In the genomic region with DNA sequence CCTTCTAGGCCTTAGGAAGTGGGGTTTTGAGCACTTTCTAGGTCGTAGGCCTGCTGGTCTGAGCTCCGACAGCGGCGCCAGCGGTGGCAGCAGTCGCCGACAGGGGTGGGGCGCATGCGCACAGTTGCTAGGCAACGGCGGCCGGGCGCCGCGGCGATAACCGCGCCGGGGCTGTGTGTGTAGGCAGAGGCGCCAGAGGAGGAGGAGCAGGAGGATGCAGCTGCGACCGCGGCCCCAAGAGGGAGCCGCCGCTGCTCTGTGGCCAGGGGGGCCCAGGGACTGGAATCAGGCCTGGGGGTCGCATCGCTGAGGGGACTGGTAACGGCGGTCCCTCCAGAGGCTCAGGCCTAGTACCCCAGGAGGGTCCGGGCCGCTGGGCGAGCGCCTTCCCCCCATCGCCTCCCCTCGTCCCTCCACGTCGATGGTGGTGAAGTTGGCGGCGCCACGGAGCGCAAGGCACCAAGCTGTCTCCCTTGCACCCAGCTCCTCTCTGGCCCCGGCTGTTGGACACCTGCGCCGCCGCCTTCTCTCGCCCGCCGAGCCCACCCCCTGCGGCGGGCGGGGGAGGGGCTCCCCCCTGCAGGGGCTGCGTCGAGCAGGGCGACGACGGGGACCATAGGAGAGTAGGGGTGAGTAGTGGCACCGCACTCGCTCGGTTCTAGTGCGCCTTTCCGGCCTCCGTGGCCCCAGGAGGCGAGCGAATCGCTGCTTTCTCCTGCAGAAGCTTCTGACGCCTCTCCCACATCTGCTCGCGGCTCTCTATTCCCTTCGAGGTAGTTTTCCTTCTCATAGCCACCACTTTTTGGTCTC, we compare ENCODE assay signal across 8 cellular contexts. TPM values are rescaled to one million over a fixed set of nuclear protein-coding genes. Genes with fewer than 3 reads are reported as not detected.
DNase-seq lines count a peak whose midpoint lies in the region; ATAC-seq lines count a peak whose summit lies in the region.

Gene ZC3H12B (plus strand): TSS at position 186 of the 810 bp plus-strand sequence.

- DNase-seq in NCI-H146 (lab: John Stamatoyannopoulos, UW) (peak; percentile 10), NCI-H146 treated with DMSO at 0.1 percent for 48 hours (lab: John Stamatoyannopoulos, UW; ENCODE audit: unreplicated experiment) (no peak), OCI-M2 (lab: John Stamatoyannopoulos, UW; ENCODE audit: unreplicated experiment) (peak; percentile 35), fibroblast of peridontal ligament (ENCODE audit: extremely low read depth) (peak; percentile 54)
- peak; percentile 76 for DNase-seq in activated T-helper 1 cell treated with anti-CD3 and anti-CD28 coated beads, Interleukin-12 subunit alpha, Interleukin-12 subunit beta, Interleukin-2, Interleukin-4 antibody, amounts not matched to agents 30 ng/mL and 10 ng/mL and 1 ng/mL, durations not matched to agents 14 hours and 24 hours and 36 hours (ENCODE audit: low spot score)
- DNase-seq in natural killer cell treated with Interleukin-12 subunit alpha and Interleukin-12 subunit beta and Interleukin-15 and Interleukin-18, amount 100 ng/mL, for 72 hours (ENCODE audit: low spot score): peak; percentile 85
- DNase-seq in stimulated activated naive CD4-positive, alpha-beta T cell treated with Interleukin-2 at 50 U/mL for 16 hours (lab: John Stamatoyannopoulos, UW): peak; percentile 76

- no peaks in the 10 kb centered on the region for H3K9me3 Mint-ChIP-seq in activated T-helper 1 cell treated with anti-CD3 and anti-CD28 coated beads, Interleukin-12 subunit alpha, Interleukin-12 subunit beta, Interleukin-2, Interleukin-4 antibody, amounts not matched to agents 30 ng/mL and 10 ng/mL and 1 ng/mL, durations not matched to agents 14 hours and 24 hours and 36 hours
- no peaks in the 10 kb centered on the region for H3K9me3 Mint-ChIP-seq in natural killer cell treated with Interleukin-12 subunit alpha and Interleukin-12 subunit beta and Interleukin-15 and Interleukin-18, amount 100 ng/mL, for 72 hours

- peak within 1 kb of the TSS; percentile 92 for H3K27ac Mint-ChIP-seq in activated T-helper 1 cell treated with anti-CD3 and anti-CD28 coated beads, Interleukin-12 subunit alpha, Interleukin-12 subunit beta, Interleukin-2, Interleukin-4 antibody, amounts not matched to agents 30 ng/mL and 10 ng/mL and 1 ng/mL, durations not matched to agents 14 hours and 24 hours and 36 hours
- peak within 1 kb of the TSS; percentile 67 to 86 for H3K27ac Mint-ChIP-seq in natural killer cell treated with Interleukin-12 subunit alpha and Interleukin-12 subunit beta and Interleukin-15 and Interleukin-18, amount 100 ng/mL, for 72 hours

- intact Hi-C loops in activated T-helper 1 cell treated with anti-CD3 and anti-CD28 coated beads, Interleukin-12 subunit alpha, Interleukin-12 subunit beta, Interleukin-2, Interleukin-4 antibody, amounts not matched to agents 30 ng/mL and 10 ng/mL and 1 ng/mL, durations not matched to agents 14 hours and 24 hours and 36 hours (cut with micrococcal nuclease): loop anchor here (1.0 to 2.0 kb wide), 5 partner anchors 59 to 1280 kb away; partner anchors contain the start of genes AMER1, LAS1L, MTMR8 and ZC4H2

- H3K4me1 Mint-ChIP-seq in activated T-helper 1 cell treated with anti-CD3 and anti-CD28 coated beads, Interleukin-12 subunit alpha, Interleukin-12 subunit beta, Interleukin-2, Interleukin-4 antibody, amounts not matched to agents 30 ng/mL and 10 ng/mL and 1 ng/mL, durations not matched to agents 14 hours and 24 hours and 36 hours (ENCODE audit: low read depth): peaks cover 20% of the 10 kb centered on the region
- peaks cover 2 to 7% of the 10 kb centered on the region in 2 donors for H3K4me1 Mint-ChIP-seq in natural killer cell treated with Interleukin-12 subunit alpha and Interleukin-12 subunit beta and Interleukin-15 and Interleukin-18, amount 100 ng/mL, for 72 hours (ENCODE audit: low read depth in 2 of 2)

- no peaks in the 10 kb centered on the region for H3K36me3 Mint-ChIP-seq in activated T-helper 1 cell treated with anti-CD3 and anti-CD28 coated beads, Interleukin-12 subunit alpha, Interleukin-12 subunit beta, Interleukin-2, Interleukin-4 antibody, amounts not matched to agents 30 ng/mL and 10 ng/mL and 1 ng/mL, durations not matched to agents 14 hours and 24 hours and 36 hours (ENCODE audit: low read depth)
- no peaks in the 10 kb centered on the region for H3K36me3 Mint-ChIP-seq in natural killer cell treated with Interleukin-12 subunit alpha and Interleukin-12 subunit beta and Interleukin-15 and Interleukin-18, amount 100 ng/mL, for 72 hours

- H3K4me3 Mint-ChIP-seq in activated T-helper 1 cell treated with anti-CD3 and anti-CD28 coated beads, Interleukin-12 subunit alpha, Interleukin-12 subunit beta, Interleukin-2, Interleukin-4 antibody, amounts not matched to agents 30 ng/mL and 10 ng/mL and 1 ng/mL, durations not matched to agents 14 hours and 24 hours and 36 hours: peak within 1 kb of the TSS; percentile 91
- H3K4me3 Mint-ChIP-seq in natural killer cell treated with Interleukin-12 subunit alpha and Interleukin-12 subunit beta and Interleukin-15 and Interleukin-18, amount 100 ng/mL, for 72 hours: peak within 1 kb of the TSS; percentile 83

- no peaks in the 10 kb centered on the region for H3K27me3 Mint-ChIP-seq in activated T-helper 1 cell treated with anti-CD3 and anti-CD28 coated beads, Interleukin-12 subunit alpha, Interleukin-12 subunit beta, Interleukin-2, Interleukin-4 antibody, amounts not matched to agents 30 ng/mL and 10 ng/mL and 1 ng/mL, durations not matched to agents 14 hours and 24 hours and 36 hours (ENCODE audit: insufficient read depth)
- H3K27me3 Mint-ChIP-seq in natural killer cell treated with Interleukin-12 subunit alpha and Interleukin-12 subunit beta and Interleukin-15 and Interleukin-18, amount 100 ng/mL, for 72 hours: peaks cover 7 to 10% of the 10 kb centered on the region in 2 donors

- peak; percentile 93 for ATAC-seq in HG03064 (IDR thresholded peaks at IDR 0.05; ENCODE audit: low read depth, unreplicated experiment)
- ATAC-seq in natural killer cell treated with Interleukin-12 subunit alpha and Interleukin-12 subunit beta and Interleukin-15 and Interleukin-18, amount 100 ng/mL, for 72 hours: peak; percentile 97 to 98

RNA-seq across cellular contexts. Expression of gene ZC3H12B, which starts in this region (rescaled TPM):
- total RNA-seq in activated T-helper 1 cell treated with anti-CD3 and anti-CD28 coated beads, Interleukin-12 subunit alpha, Interleukin-12 subunit beta, Interleukin-2, Interleukin-4 antibody, amounts not matched to agents 30 ng/mL and 10 ng/mL and 1 ng/mL, durations not matched to agents 14 hours and 24 hours and 36 hours: 0.32 and 0.80 TPM in 2 replicates
- total RNA-seq in natural killer cell treated with Interleukin-12 subunit alpha and Interleukin-12 subunit beta and Interleukin-15 and Interleukin-18, amount 100 ng/mL, for 72 hours: under 1 TPM; 0.19 to 0.33 TPM

Comparison
In these comparisons a context has a peak if more than half of its experiments do, and no peak if none do; other contexts are left out.
1. Peak in DNase-seq in activated T-helper 1 cell treated with anti-CD3 and anti-CD28 coated beads, Interleukin-12 subunit alpha, Interleukin-12 subunit beta, Interleukin-2, Interleukin-4 antibody, amounts not matched to agents 30 ng/mL and 10 ng/mL and 1 ng/mL, durations not matched to agents 14 hours and 24 hours and 36 hours; RNA of the gene not detected or under 1 TPM.
2. Peak in DNase-seq and ATAC-seq in natural killer cell treated with Interleukin-12 subunit alpha and Interleukin-12 subunit beta and Interleukin-15 and Interleukin-18, amount 100 ng/mL, for 72 hours; RNA of the gene not detected or under 1 TPM.